Comparison of ENCODE assay signal across 23 cellular contexts in the genomic region with DNA sequence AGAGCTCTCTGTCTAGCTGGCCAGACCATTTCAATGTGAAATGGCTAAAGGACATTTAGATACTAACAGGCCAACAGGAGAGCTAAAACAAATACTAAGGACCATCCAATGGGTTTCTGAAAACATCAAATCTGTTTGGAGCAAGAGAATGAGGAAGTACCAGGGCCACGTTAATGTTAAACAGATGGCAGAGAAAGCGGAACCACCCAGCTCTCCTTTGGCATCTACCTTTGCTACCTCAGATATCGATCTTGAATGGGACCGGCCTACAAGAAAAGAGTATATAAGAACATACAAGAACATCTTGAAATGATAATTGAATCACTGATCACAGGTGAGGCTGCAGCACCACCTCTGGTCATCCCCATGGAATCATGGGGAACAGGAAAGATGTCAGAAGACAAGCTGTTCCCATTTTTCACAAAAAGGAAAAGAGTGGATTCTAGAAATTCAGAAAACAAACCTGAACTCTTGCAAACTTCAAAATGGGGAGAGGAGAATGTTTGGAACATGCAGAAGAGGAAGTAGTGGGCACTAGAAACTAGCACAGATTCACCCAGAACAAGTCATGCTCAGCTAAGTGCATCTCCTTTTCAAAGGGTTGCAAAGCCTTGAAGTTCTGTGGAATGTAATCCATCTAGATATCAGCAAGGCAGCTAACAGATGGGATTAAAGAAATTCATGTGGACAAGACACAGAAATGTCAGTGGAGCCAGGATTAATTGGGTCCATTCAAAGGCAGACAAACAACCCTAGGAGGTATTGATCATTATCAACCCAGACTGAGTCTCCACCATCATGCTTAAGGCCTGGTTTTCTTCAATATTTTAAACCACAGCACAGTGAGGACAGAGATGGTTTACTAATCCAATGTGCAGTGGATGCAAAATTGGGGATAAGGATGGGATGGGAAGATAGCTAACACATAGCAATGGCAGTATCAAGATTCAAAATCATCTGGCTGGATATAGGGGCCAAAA. TPM values are rescaled to one million over a fixed set of nuclear protein-coding genes. Genes with fewer than 3 reads are reported as not detected.
A peak's percentile ranks its signal among the peaks of the same experiment; 100 is the strongest.
DNase-seq lines count a peak whose midpoint lies in the region; ATAC-seq, FAIRE-seq and TF ChIP-seq lines count a peak whose summit lies in the region.
"Had no signal": no experiment of that assay in that cellular context is flagged by ENCODE, and none has a peak within 500 bp of the region (broad histone marks: within the 10 kb centered on the region; RNA-seq: fewer than 3 reads in every experiment).

No MANE protein-coding gene starts in this region.

- POLR2A ChIA-PET in K562 (lab: Yijun Ruan, JAX), result interaction anchor here (0.8 to 3.6 kb wide), 4 partner anchors 9 to 45 kb away, joined by 3 to 30 read pairs (median 4); no protein-coding TSS in a partner anchor

- peaks cover 78% of the 10 kb centered on the region for H4K20me1 ChIP-seq in K562 (replicated peaks; ENCODE audit: control insufficient read depth, insufficient read depth, low read length)

- H3K4me1 ChIP-seq in K562 (replicated peaks in 1 of 2; ENCODE audit: control insufficient read depth in 2 of 2, insufficient read depth in 2 of 2, low read length in 2 of 2) (peaks cover 22 to 31% of the 10 kb centered on the region in 2 experiments; a peak in 4 of 5 replicates), neutrophil (ENCODE audit: control insufficient read depth in 1 of 2, insufficient read depth in 1 of 2, low read depth in 1 of 2, low read length in 1 of 2) (peaks cover 8 to 27% of the 10 kb centered on the region in 2 experiments), mesendoderm (ENCODE audit: control insufficient read depth, low read depth, low read length) (peaks cover 22% of the 10 kb centered on the region)

- CTCF ChIA-PET in K562 (lab: Yijun Ruan, JAX; ENCODE audit: low intra/inter-chr PET ratio), result no interaction called here

- no peak for TF ChIP-seq CTCF in K562 (IDR thresholded peaks at IDR 0.05 in 2 of 3, conservative IDR thresholded peaks at IDR 0.05 in 1 of 3; ENCODE audit: insufficient read depth in 2 of 3, low read depth in 1 of 3, low read length in 3 of 3)
- TF ChIP-seq CTCF in neutrophil (IDR thresholded peaks at IDR 0.05), result no peak

- no peaks in the 10 kb centered on the region for H3K27me3 ChIP-seq in K562 (ENCODE audit: control insufficient read depth in 2 of 2, insufficient read depth in 2 of 2, low read length in 2 of 2)
- no peaks in the 10 kb centered on the region for H3K27me3 ChIP-seq in neutrophil
- no peaks in the 10 kb centered on the region for H3K27me3 ChIP-seq in mesendoderm (ENCODE audit: insufficient read depth, low read length, poor library complexity)
- H3K27me3 ChIP-seq: esophagus squamous epithelium, neural progenitor cell, upper lobe of right lung had no signal

- DNase-seq in GM18507 (ENCODE audit: extremely low spot score, insufficient read length, low read depth), result no peak
- DNase-seq in NOMO-1 treated with dmso at 0.1 percent for 144 hours (lab: John Stamatoyannopoulos, UW; ENCODE audit: unreplicated experiment), result peak; percentile 21
- no peak for DNase-seq in K562 (ENCODE audit: extremely low read depth in 1 of 4, low spot score in 3 of 4)
- no peak for DNase-seq in mesendoderm
- no peak for DNase-seq in DMS53 (lab: John Stamatoyannopoulos, UW)
- DNase-seq in NCI-H2196 (lab: John Stamatoyannopoulos, UW; ENCODE audit: unreplicated experiment), result no peak
- DNase-seq: activated CD4-positive, alpha-beta T cell treated with anti-CD3 and anti-CD28 coated beads, Interleukin-2, amount 50 U/mL, for 48 hours; activated T-cell treated with anti-CD3 and anti-CD28 coated beads, Interleukin-2, amount 50 U/mL, for 1 hour; C1 segment of cervical spinal cord; DMS79; esophagus squamous epithelium; glutamatergic neuron; HFFc6; mammary epithelial cell; NCI-H2029; NCI-H510A; stimulated activated naive CD4-positive, alpha-beta T cell; upper lobe of right lung had no signal

- FAIRE-seq in GM18507 (lab: Jason Lieb, UNC) (peak; percentile 67), K562 (lab: Jason Lieb, UNC) (peak; percentile 48)
- FAIRE-seq: HTR-8/SVneo had no signal

- H3K18ac ChIP-seq in mesendoderm (ENCODE audit: low read length), result no peak overlapping the region

- H3K4me3 ChIP-seq in K562, result no peak overlapping the region
- no peak overlapping the region for H3K4me3 ChIP-seq in neutrophil (ENCODE audit: low read depth in 1 of 2, low read length in 1 of 2)
- no peak overlapping the region for H3K4me3 ChIP-seq in mesendoderm (ENCODE audit: low read length)
- H3K4me3 ChIP-seq: esophagus squamous epithelium, neural progenitor cell, SK-N-MC, upper lobe of right lung had no signal

- H2BK5ac ChIP-seq in mesendoderm (ENCODE audit: low read length), result no peak overlapping the region

- H2BK15ac ChIP-seq in mesendoderm (replicated peaks; ENCODE audit: low read depth), result no peak overlapping the region

- intact Hi-C loops in K562 (cut with micrococcal nuclease), result no loop called here

- in situ Hi-C loops in K562 (cut with MboI), result no loop called here

- H3K79me2 ChIP-seq in K562 (ENCODE audit: control insufficient read depth, insufficient read depth, low read length) (peaks cover 94% of the 10 kb centered on the region), mesendoderm (ENCODE audit: control insufficient read depth, insufficient read depth, low read length) (peaks cover 15% of the 10 kb centered on the region)

- H3K27ac ChIP-seq in K562 (ENCODE audit: extremely low read depth, low read depth, low read length), result no peak overlapping the region
- peak overlapping the region; percentile 52 for H3K27ac ChIP-seq in neutrophil
- H3K27ac ChIP-seq in mesendoderm (ENCODE audit: low read depth, low read length), result no peak overlapping the region
- H3K27ac ChIP-seq: esophagus squamous epithelium, neural progenitor cell, SK-N-MC, upper lobe of right lung had no signal

- H2AFZ ChIP-seq in K562 (ENCODE audit: low read depth, low read length), result no peak overlapping the region
- H2AFZ ChIP-seq: neural progenitor cell had no signal

- no peak overlapping the region for H2AK5ac ChIP-seq in mesendoderm (ENCODE audit: low read length)

- no peak overlapping the region for H3K9ac ChIP-seq in K562 (ENCODE audit: insufficient read depth in 1 of 2, low read depth in 2 of 2, low read length in 2 of 2)
- H3K9ac ChIP-seq in mesendoderm (ENCODE audit: low read length), result no peak overlapping the region
- H3K9ac ChIP-seq: neural progenitor cell had no signal

- peaks cover 93% of the 10 kb centered on the region for H3K36me3 ChIP-seq in K562 (ENCODE audit: control insufficient read depth, insufficient read depth, low read length)
- H3K36me3 ChIP-seq in neutrophil, result peaks cover 30% of the 10 kb centered on the region
- peaks cover 2% of the 10 kb centered on the region for H3K36me3 ChIP-seq in mesendoderm (ENCODE audit: control insufficient read depth, insufficient read depth, low read length)
- H3K36me3 ChIP-seq: neural progenitor cell had no signal

- TF ChIP-seq EP300 in K562 (IDR thresholded peaks at IDR 0.05; ENCODE audit: low read length), result no peak

- H4K8ac ChIP-seq in mesendoderm (ENCODE audit: low read depth, low read length), result no peak overlapping the region

- no peak for TF ChIP-seq RAD21 in K562 (CRISPR knock-in tag; conservative IDR thresholded peaks at IDR 0.05 in 1 of 2, IDR thresholded peaks at IDR 0.05 in 1 of 2)

- H3K4me2 ChIP-seq in K562 (ENCODE audit: insufficient read depth, low read length) (no peak overlapping the region), mesendoderm (ENCODE audit: low read length) (no peak overlapping the region)
- H3K4me2 ChIP-seq: neural progenitor cell had no signal

- WGBS in K562 (ENCODE audit: insufficient coverage, low coverage, missing lambda C conversion rate), result 88% methylated on average over 4 of the region's 4 CpGs
- no CpG with 5 or more reads among the region's 4 CpGs for WGBS in mesendoderm (ENCODE audit: extremely low coverage, insufficient coverage, low lambda C conversion rate)

- H3K79me1 ChIP-seq in mesendoderm (ENCODE audit: low read length), result peaks cover 28% of the 10 kb centered on the region

- H3K9me3 ChIP-seq in K562 (replicated peaks; ENCODE audit: control insufficient read depth, insufficient read depth, low read depth, low read length) (no peaks in the 10 kb centered on the region), neutrophil (no peaks in the 10 kb centered on the region)
- H3K9me3 ChIP-seq: esophagus squamous epithelium, upper lobe of right lung had no signal

- H3K56ac ChIP-seq in mesendoderm (ENCODE audit: low read length), result no peak overlapping the region

- H3K4ac ChIP-seq in mesendoderm (ENCODE audit: low read depth, low read length), result no peak overlapping the region

- TF ChIP-seq POLR2A in K562 (conservative IDR thresholded peaks at IDR 0.05), result no peak

- H4K5ac ChIP-seq in mesendoderm (ENCODE audit: low read length), result no peak overlapping the region

- no peak overlapping the region for H2BK120ac ChIP-seq in mesendoderm (ENCODE audit: low read depth, low read length)

- ATAC-seq in K562 (no peak), HG03108 (IDR thresholded peaks at IDR 0.05; ENCODE audit: unreplicated experiment) (no peak)
- ATAC-seq: upper lobe of right lung had no signal

- no peak overlapping the region for H3K23ac ChIP-seq in mesendoderm (ENCODE audit: low read length)

- peaks cover 44% of the 10 kb centered on the region for H3K9me1 ChIP-seq in K562 (ENCODE audit: control insufficient read depth, insufficient read depth, low read length)

- BruUV-seq in K562 (replicated peaks; lab: Mats Ljungman, UMichigan), result no TSS peak

TF ChIP-seq in K562, 482 proteins besides CTCF, POLR2A, EP300 and RAD21 (continues in another document):
- no peak for TF ChIP-seq PRMT5 (CRISPR knock-in tag; IDR thresholded peaks at IDR 0.05)

RNA-seq across cellular contexts. Expression of a gene that starts 31.5 kb away (rescaled TPM):
- total RNA-seq in K562 (2011; cell fraction: chromatin; rRNA removed; ENCODE audit: low replicate concordance), result 39.4 and 105 TPM in 2 replicates
- 101 and 127 TPM in 2 replicates for total RNA-seq in K562 (2011; cell fraction: nucleolus; rRNA removed)
- 65.7 and 73.6 TPM in 2 replicates for total RNA-seq in K562 (2011; cell fraction: nucleoplasm; rRNA removed)
- 35.5 and 38.0 TPM in 2 replicates for total RNA-seq in K562 (2014; rRNA removed)
- total RNA-seq in K562 (2014; rRNA removed; fragmentation: Illumina TruSeq; extraction: Trizol), result 12.7 and 15.0 TPM in 2 replicates
- total RNA-seq in K562 (2015; rRNA removed; fragmentation: Illumina TruSeq; extraction: Trizol), result 26.1 and 27.1 TPM in 2 replicates
- total RNA-seq in K562 (2021), result 41.6 and 45.8 TPM in 2 replicates
- 17.5 and 24.6 TPM in 2 replicates for polyA plus RNA-seq in K562 (2011; rRNA removed)
- 21.1 and 29.2 TPM in 2 replicates for polyA plus RNA-seq in K562 (2011; cell fraction: cytosol; rRNA removed)
- polyA plus RNA-seq in K562 (2011; cell fraction: nucleus; rRNA removed), result 43.7 and 67.2 TPM in 2 replicates
- 31.4 and 32.9 TPM in 2 replicates for polyA plus RNA-seq in K562 (2012)
- polyA plus RNA-seq in K562 (2014; fragmentation: Illumina TruSeq; extraction: Trizol), result 25.8 and 31.8 TPM in 2 replicates
- 1 to 10 TPM; 1.5 to 1.9 TPM for polyA plus RNA-seq in K562 (2014; fragmentation: Nextera tagmentation; extraction: Ambion mirVana)
- 25.6 and 31.5 TPM in 2 replicates for polyA plus RNA-seq in K562 (2014; rRNA removed)
- polyA minus RNA-seq in K562 (2011; rRNA and poly(A)+ RNA removed), result 19.7 and 25.9 TPM in 2 replicates
- 29.4 and 31.6 TPM in 2 replicates for polyA minus RNA-seq in K562 (2011; cell fraction: cytosol; rRNA and poly(A)+ RNA removed)
- 22.3 and 24.7 TPM in 2 replicates for polyA minus RNA-seq in K562 (2011; cell fraction: nucleus; rRNA and poly(A)+ RNA removed)
- 8.2 TPM for polyA plus RNA-seq in mesendoderm (2013, experiment 1 of 2)
- polyA plus RNA-seq in mesendoderm (2013, experiment 2 of 2), result 8.3 TPM
- total RNA-seq: HFFc6 had no signal
